Comparison of ENCODE assay signal across 14 cellular contexts in the genomic region with DNA sequence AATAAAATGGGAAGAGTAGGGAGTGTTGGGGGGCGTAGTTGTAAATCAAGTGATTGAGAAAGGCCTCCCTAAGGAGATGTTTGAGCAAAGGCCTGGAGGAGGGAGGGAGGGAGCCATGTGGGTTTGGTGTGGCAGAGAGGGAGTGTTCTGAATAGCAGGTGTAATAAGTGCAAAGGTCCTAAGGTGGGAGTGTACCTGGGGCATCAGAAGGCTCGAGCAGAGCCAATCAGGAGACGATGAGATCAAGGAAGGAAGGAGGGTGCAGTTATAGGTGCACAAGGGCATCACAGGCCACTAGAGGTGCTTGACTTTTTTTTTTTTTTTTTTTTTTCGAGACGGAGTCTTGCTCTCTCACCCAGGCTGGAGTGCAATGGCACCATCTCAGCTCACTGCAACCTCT.
"Had no signal": no experiment of that assay in that cellular context is flagged by ENCODE, and none has a peak within 500 bp of the region (broad histone marks: within the 10 kb centered on the region; RNA-seq: fewer than 3 reads in every experiment).

No MANE protein-coding gene starts in this region.

- H3K4me3 ChIP-seq: sigmoid colon, skin epidermis, suprapubic skin, thyroid gland, upper lobe of left lung, vagina had no signal

- H3K9me3 ChIP-seq: neutrophil, sigmoid colon, suprapubic skin, thyroid gland, upper lobe of left lung, vagina had no signal

- DNase-seq: effector CD4-positive, alpha-beta T cell; endodermal cell; erythroblast; foreskin keratinocyte; mesendoderm; sigmoid colon; stimulated activated CD4-positive, alpha-beta T cell treated with anti-CD3 and anti-CD28 coated beads, Interleukin-12 subunit alpha, Interleukin-12 subunit beta, amount 100 ng/mL, for 4 hours; stimulated activated naive CD4-positive, alpha-beta T cell; thyroid gland; upper lobe of left lung had no signal

- H3K27ac ChIP-seq: foreskin keratinocyte, neutrophil, sigmoid colon, skin epidermis, suprapubic skin, thyroid gland, upper lobe of left lung, vagina had no signal

- H3K27me3 ChIP-seq: foreskin keratinocyte, neutrophil, sigmoid colon, suprapubic skin, thyroid gland, upper lobe of left lung, vagina had no signal

- H3K36me3 ChIP-seq: neutrophil, sigmoid colon, suprapubic skin, thyroid gland, upper lobe of left lung, vagina had no signal

- ATAC-seq: foreskin keratinocyte had no signal
